ENCODE assay signal across 9 cellular contexts in the genomic region with DNA sequence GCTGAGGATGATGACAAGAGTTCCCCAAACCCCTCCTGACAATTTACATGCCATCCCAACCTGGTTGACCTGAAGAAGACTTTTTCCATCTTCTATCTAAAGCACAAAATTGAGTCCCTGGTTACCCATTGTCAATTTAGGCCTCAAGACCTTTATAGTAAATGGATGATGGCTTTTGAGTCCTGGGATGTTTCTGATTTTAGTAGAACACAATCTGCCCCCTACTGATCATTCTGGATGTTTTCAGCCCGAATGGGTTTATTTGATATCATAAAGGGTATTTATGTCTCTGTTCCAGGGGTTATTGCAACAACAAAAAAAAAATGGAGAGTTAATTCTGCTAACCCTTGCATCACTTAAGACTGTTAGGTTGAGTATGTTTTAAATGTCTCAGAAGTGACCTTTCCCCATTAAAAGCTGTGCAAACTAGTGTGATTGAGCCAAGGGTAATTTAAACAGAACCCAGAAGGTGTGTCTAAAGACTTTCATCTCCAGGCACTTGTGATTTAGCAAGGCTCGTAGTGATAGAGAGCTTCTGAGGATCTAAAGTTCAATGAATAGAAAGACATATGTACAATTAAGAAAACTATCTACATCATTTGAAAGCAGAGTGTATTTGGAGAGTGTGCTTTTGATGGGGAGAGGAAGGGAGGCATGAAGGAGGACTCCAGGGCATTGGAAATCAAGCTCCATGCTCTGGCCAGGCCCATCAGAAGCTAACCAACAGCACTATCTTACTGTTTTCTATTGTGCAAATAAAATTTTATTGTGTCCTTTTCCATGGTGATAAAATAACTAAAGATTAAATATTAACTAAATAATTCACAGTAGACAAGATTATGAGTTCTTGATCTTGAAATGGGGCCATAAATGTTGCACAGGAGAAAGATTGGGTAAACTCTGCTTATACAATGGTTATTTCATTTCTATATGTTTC.
A peak's percentile ranks its signal among the peaks of the same experiment; 100 is the strongest.
DNase-seq lines count a peak whose midpoint lies in the region; ATAC-seq, FAIRE-seq and TF ChIP-seq lines count a peak whose summit lies in the region.
"Had no signal": no experiment of that assay in that cellular context is flagged by ENCODE, and none has a peak within 500 bp of the region (broad histone marks: within the 10 kb centered on the region; RNA-seq: fewer than 3 reads in every experiment).

No MANE protein-coding gene starts in this region.

- H3K4me3 ChIP-seq in A549 (no peak overlapping the region), GM12875 (ENCODE audit: low read depth, low read length) (no peak overlapping the region), foreskin fibroblast (ENCODE audit: low read depth in 1 of 2, low read length in 2 of 2) (no peak overlapping the region), H7 (ENCODE audit: insufficient read depth, low read depth, low read length) (no peak overlapping the region)

- H3K4me1 Mint-ChIP-seq in activated naive CD4-positive, alpha-beta T cell treated with anti-CD3 and anti-CD28 coated beads, Interleukin-2, amount 10 ng/mL, durations not matched to agents 7 days and 5 days, result no peaks in the 10 kb centered on the region

- peak; percentile 62 to 73 for ATAC-seq in A549
- no peak for ATAC-seq in HG02571 (IDR thresholded peaks at IDR 0.05; ENCODE audit: unreplicated experiment)

- H3K9me3 ChIP-seq in A549, result no peaks in the 10 kb centered on the region

- no peaks in the 10 kb centered on the region for H3K36me3 ChIP-seq in H7 (replicated peaks; ENCODE audit: control insufficient read depth, insufficient read depth, low read length)

- 17% methylated on average over 2 of the region's 2 CpGs for WGBS in A549 (ENCODE audit: missing lambda C conversion rate)

- peak; percentile 32; the same call in 1 of the 3 replicates for TF ChIP-seq CTCF in A549 (IDR thresholded peaks at IDR 0.05)
- peak; percentile 29; the same call in 1 of the 2 replicates for TF ChIP-seq CTCF in GM12875 (IDR thresholded peaks at IDR 0.05; ENCODE audit: borderline replicate concordance, insufficient read depth, low read depth, low read length)
- peak; percentile 35 for TF ChIP-seq CTCF in foreskin fibroblast (IDR thresholded peaks at IDR 0.05; ENCODE audit: low read depth, low read length)

- TF ChIP-seq EP300 in A549 (IDR thresholded peaks at IDR 0.05), result no peak

- H3K9me3 Mint-ChIP-seq in activated naive CD4-positive, alpha-beta T cell treated with anti-CD3 and anti-CD28 coated beads, Interleukin-2, amount 10 ng/mL, durations not matched to agents 7 days and 5 days, result no peaks in the 10 kb centered on the region

- no peaks in the 10 kb centered on the region for H3K27me3 ChIP-seq in H7 (ENCODE audit: control insufficient read depth, insufficient read depth, low read length)

- H3K27ac ChIP-seq in A549, result no peak overlapping the region

- TF ChIP-seq POLR2A in A549 (IDR thresholded peaks at IDR 0.05; ENCODE audit: low read length), result no peak

- no peaks in the 10 kb centered on the region for H3K36me3 Mint-ChIP-seq in activated naive CD4-positive, alpha-beta T cell treated with anti-CD3 and anti-CD28 coated beads, Interleukin-2, amount 10 ng/mL, durations not matched to agents 7 days and 5 days

- TF ChIP-seq RAD21 in A549 (conservative IDR thresholded peaks at IDR 0.05 in 1 of 2, IDR thresholded peaks at IDR 0.05 in 1 of 2), result peak; percentile 28 to 45; a peak in 3 of 5 replicates

- no peak overlapping the region for H3K27ac Mint-ChIP-seq in activated naive CD4-positive, alpha-beta T cell treated with anti-CD3 and anti-CD28 coated beads, Interleukin-2, amount 10 ng/mL, durations not matched to agents 7 days and 5 days

- POLR2A ChIA-PET in A549 (lab: Yijun Ruan, JAX), result no interaction called here

- peak; percentile 3 to 30 for DNase-seq in A549 (ENCODE audit: low read depth in 1 of 2, low spot score in 1 of 2)
- peak; percentile 51 for DNase-seq in OCI-M1 (lab: John Stamatoyannopoulos, UW)
- peak; percentile 27 to 68 for DNase-seq in foreskin fibroblast
- no peak for DNase-seq in stimulated activated CD4-positive, alpha-beta T cell treated with anti-CD3 and anti-CD28 coated beads, Interleukin-4, amount 100 ng/mL, for 1 hour
- DNase-seq in activated naive CD4-positive, alpha-beta T cell treated with anti-CD3 and anti-CD28 coated beads, Interleukin-2, amount 10 ng/mL, durations not matched to agents 7 days and 5 days, result no peak
- DNase-seq in H7, result no peak
- DNase-seq: activated CD8-positive, alpha-beta memory T cell treated with anti-CD3 and anti-CD28 coated beads, Interleukin-2, amount 50 U/mL, for 4 hours had no signal

- H3K27me3 Mint-ChIP-seq in activated naive CD4-positive, alpha-beta T cell treated with anti-CD3 and anti-CD28 coated beads, Interleukin-2, amount 10 ng/mL, durations not matched to agents 7 days and 5 days, result no peaks in the 10 kb centered on the region

- CTCF ChIA-PET in A549 (lab: Yijun Ruan, JAX), result interaction anchor here (0.7 to 2.0 kb wide), 4 partner anchors 19 to 358 kb away, joined by 3 to 9 read pairs (median 3); no protein-coding TSS in a partner anchor
- CTCF ChIA-PET in activated naive CD4-positive, alpha-beta T cell treated with anti-CD3 and anti-CD28 coated beads, Interleukin-2, amount 10 ng/mL, durations not matched to agents 7 days and 5 days (lab: Charles Lee), result interaction anchor here (0.6 to 2.4 kb wide), 13 partner anchors 11 to 568 kb away, joined by 3 to 13 read pairs (median 3); no protein-coding TSS in a partner anchor

- H3K4me2 ChIP-seq in A549, result peak overlapping the region; percentile 36

- FAIRE-seq in A549 (lab: Jason Lieb, UNC), result no peak

- H3K4me1 ChIP-seq in A549, result peaks cover 19% of the 10 kb centered on the region; the same call in 2 of the 3 replicates

- H3K4me3 Mint-ChIP-seq in activated naive CD4-positive, alpha-beta T cell treated with anti-CD3 and anti-CD28 coated beads, Interleukin-2, amount 10 ng/mL, durations not matched to agents 7 days and 5 days, result no peak overlapping the region

TF ChIP-seq in A549, 52 proteins besides CTCF, POLR2A, EP300 and RAD21:
- peak; percentile 33; the same call in 1 of the 3 replicates for TF ChIP-seq SMC3 (IDR thresholded peaks at IDR 0.05)
- no peak for TF ChIP-seq CBX8 (IDR thresholded peaks at IDR 0.05)
- TF ChIP-seq, protein P1, sequence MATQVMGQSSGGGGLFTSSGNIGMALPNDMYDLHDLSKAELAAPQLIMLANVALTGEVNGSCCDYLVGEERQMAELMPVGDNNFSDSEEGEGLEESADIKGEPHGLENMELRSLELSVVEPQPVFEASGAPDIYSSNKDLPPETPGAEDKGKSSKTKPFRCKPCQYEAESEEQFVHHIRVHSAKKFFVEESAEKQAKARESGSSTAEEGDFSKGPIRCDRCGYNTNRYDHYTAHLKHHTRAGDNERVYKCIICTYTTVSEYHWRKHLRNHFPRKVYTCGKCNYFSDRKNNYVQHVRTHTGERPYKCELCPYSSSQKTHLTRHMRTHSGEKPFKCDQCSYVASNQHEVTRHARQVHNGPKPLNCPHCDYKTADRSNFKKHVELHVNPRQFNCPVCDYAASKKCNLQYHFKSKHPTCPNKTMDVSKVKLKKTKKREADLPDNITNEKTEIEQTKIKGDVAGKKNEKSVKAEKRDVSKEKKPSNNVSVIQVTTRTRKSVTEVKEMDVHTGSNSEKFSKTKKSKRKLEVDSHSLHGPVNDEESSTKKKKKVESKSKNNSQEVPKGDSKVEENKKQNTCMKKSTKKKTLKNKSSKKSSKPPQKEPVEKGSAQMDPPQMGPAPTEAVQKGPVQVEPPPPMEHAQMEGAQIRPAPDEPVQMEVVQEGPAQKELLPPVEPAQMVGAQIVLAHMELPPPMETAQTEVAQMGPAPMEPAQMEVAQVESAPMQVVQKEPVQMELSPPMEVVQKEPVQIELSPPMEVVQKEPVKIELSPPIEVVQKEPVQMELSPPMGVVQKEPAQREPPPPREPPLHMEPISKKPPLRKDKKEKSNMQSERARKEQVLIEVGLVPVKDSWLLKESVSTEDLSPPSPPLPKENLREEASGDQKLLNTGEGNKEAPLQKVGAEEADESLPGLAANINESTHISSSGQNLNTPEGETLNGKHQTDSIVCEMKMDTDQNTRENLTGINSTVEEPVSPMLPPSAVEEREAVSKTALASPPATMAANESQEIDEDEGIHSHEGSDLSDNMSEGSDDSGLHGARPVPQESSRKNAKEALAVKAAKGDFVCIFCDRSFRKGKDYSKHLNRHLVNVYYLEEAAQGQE (IDR thresholded peaks at IDR 0.05), result no peak

Comparison
In these comparisons a context has a peak if more than half of its experiments do, and no peak if none do; other contexts are left out.
1. DNase-seq: peak in A549 (2 of 2), OCI-M1 (single experiment) and foreskin fibroblast (2 of 2); none in stimulated activated CD4-positive, alpha-beta T cell treated with anti-CD3 and anti-CD28 coated beads, Interleukin-4, amount 100 ng/mL, for 1 hour (single experiment), activated naive CD4-positive, alpha-beta T cell treated with anti-CD3 and anti-CD28 coated beads, Interleukin-2, amount 10 ng/mL, durations not matched to agents 7 days and 5 days (single experiment) and H7 (single experiment).
2. Peak in every context shown above with its lines, with median percentiles within 50 percentile points of each other: CTCF ChIP-seq.